In genomic region chrX:7233632-7234406, GRCh38 we compare ENCODE assay signal across 1 cellular context.
TF ChIP-seq lines count a peak whose summit lies in the region.

No MANE protein-coding gene starts in this region.

TF ChIP-seq in GM23338, 12 proteins besides CTCF, POLR2A, EP300 and RAD21 (continued from another document):
- TF ChIP-seq CREB1 (CRISPR knock-in tag; IDR thresholded peaks at IDR 0.05; ENCODE audit: low read depth) (no peak), EZH2phosphoT487 (IDR thresholded peaks at IDR 0.05; ENCODE audit: unreplicated experiment) (no peak), ETS1 (IDR thresholded peaks at IDR 0.05) (no peak), JUNB (IDR thresholded peaks at IDR 0.05; ENCODE audit: unreplicated experiment) (no peak), ZNF114 (CRISPR knock-in tag; IDR thresholded peaks at IDR 0.05) (no peak), POLR2AphosphoS5 (IDR thresholded peaks at IDR 0.05; ENCODE audit: low read depth) (no peak), NANOG (IDR thresholded peaks at IDR 0.05; ENCODE audit: borderline replicate concordance) (no peak), ZNF462 (CRISPR knock-in tag; IDR thresholded peaks at IDR 0.05) (no peak), STAT1 (IDR thresholded peaks at IDR 0.05; ENCODE audit: unreplicated experiment) (no peak), ZNF331 (CRISPR knock-in tag; IDR thresholded peaks at IDR 0.05; ENCODE audit: low read depth) (no peak)
TF ChIP-seq in GM23338: peak in this region for 0.
